ENCODE assay signal across 12 cellular contexts in genomic region chr10:102783541-102783930, GRCh38. TPM values are rescaled to one million over a fixed set of nuclear protein-coding genes. Genes with fewer than 3 reads are reported as not detected.
DNase-seq lines count a peak whose midpoint lies in the region; ATAC-seq and TF ChIP-seq lines count a peak whose summit lies in the region.
"Had no signal": no experiment of that assay in that cellular context is flagged by ENCODE, and none has a peak within 500 bp of the region (broad histone marks: within the 10 kb centered on the region; RNA-seq: fewer than 3 reads in every experiment).

No MANE protein-coding gene starts in this region.

- H3K27me3 ChIP-seq in MG63 = no peaks in the 10 kb centered on the region

- H3K9me3 Mint-ChIP-seq in natural killer cell = no peaks in the 10 kb centered on the region
- H3K9me3 Mint-ChIP-seq in natural killer cell treated with Interleukin-12 subunit alpha and Interleukin-12 subunit beta and Interleukin-15 and Interleukin-18, amount 100 ng/mL, for 72 hours = no peaks in the 10 kb centered on the region
- H3K9me3 Mint-ChIP-seq in osteocyte (ENCODE audit: unreplicated experiment) = no peaks in the 10 kb centered on the region
- H3K9me3 Mint-ChIP-seq in activated CD4-positive, alpha-beta memory T cell treated with anti-CD3 and anti-CD28 coated beads for 36 hours = no peaks in the 10 kb centered on the region
- H3K9me3 Mint-ChIP-seq: activated T-helper 2 cell treated with anti-CD3 and anti-CD28 coated beads, Interferon-gamma antibody, Interleukin-2, Interleukin-4, amounts not matched to agents 10 μg/mL and 5 μg/mL and 100 μg/mL, durations not matched to agents 14 hours and 24 hours and 36 hours had no signal

- H3K36me3 Mint-ChIP-seq in natural killer cell (no peaks in the 10 kb centered on the region), osteocyte (ENCODE audit: unreplicated experiment) (peaks cover 6% of the 10 kb centered on the region)
- no peaks in the 10 kb centered on the region for H3K36me3 Mint-ChIP-seq in natural killer cell treated with Interleukin-12 subunit alpha and Interleukin-12 subunit beta and Interleukin-15 and Interleukin-18, amount 100 ng/mL, for 72 hours
- peaks cover 8% of the 10 kb centered on the region for H3K36me3 Mint-ChIP-seq in activated CD4-positive, alpha-beta memory T cell treated with anti-CD3 and anti-CD28 coated beads for 36 hours

- POLR2A ChIA-PET in activated CD4-positive, alpha-beta memory T cell treated with anti-CD3 and anti-CD28 coated beads for 36 hours (lab: Charles Lee) = no interaction called here

- no peaks in the 10 kb centered on the region for H3K9me3 ChIP-seq in MG63

- H3K4me1 Mint-ChIP-seq in natural killer cell (peaks cover 66 to 67% of the 10 kb centered on the region in 2 donors), osteocyte (ENCODE audit: unreplicated experiment) (peaks cover 72% of the 10 kb centered on the region)
- H3K4me1 Mint-ChIP-seq in natural killer cell treated with Interleukin-12 subunit alpha and Interleukin-12 subunit beta and Interleukin-15 and Interleukin-18, amount 100 ng/mL, for 72 hours (ENCODE audit: low read depth in 2 of 2) = peaks cover 57 to 58% of the 10 kb centered on the region in 2 donors
- peaks cover 33% of the 10 kb centered on the region for H3K4me1 Mint-ChIP-seq in activated CD4-positive, alpha-beta memory T cell treated with anti-CD3 and anti-CD28 coated beads for 36 hours (ENCODE audit: low read depth)

- H3K27me3 Mint-ChIP-seq in natural killer cell (ENCODE audit: low read depth in 2 of 2) = no peaks in the 10 kb centered on the region
- H3K27me3 Mint-ChIP-seq in natural killer cell treated with Interleukin-12 subunit alpha and Interleukin-12 subunit beta and Interleukin-15 and Interleukin-18, amount 100 ng/mL, for 72 hours = no peaks in the 10 kb centered on the region
- H3K27me3 Mint-ChIP-seq in osteocyte (ENCODE audit: unreplicated experiment) = no peaks in the 10 kb centered on the region
- H3K27me3 Mint-ChIP-seq in activated CD4-positive, alpha-beta memory T cell treated with anti-CD3 and anti-CD28 coated beads for 36 hours = no peaks in the 10 kb centered on the region

- ATAC-seq in natural killer cell = no peak
- ATAC-seq in natural killer cell treated with Interleukin-12 subunit alpha and Interleukin-12 subunit beta and Interleukin-15 and Interleukin-18, amount 100 ng/mL, for 72 hours = no peak
- ATAC-seq in Right ventricle myocardium superior (ENCODE audit: poor library complexity) = peak; percentile 16

- no peaks in the 10 kb centered on the region for H3K36me3 ChIP-seq in MG63

- H3K27ac Mint-ChIP-seq in natural killer cell (peak overlapping the region; percentile 77 to 86), osteocyte (ENCODE audit: unreplicated experiment) (peak overlapping the region; percentile 96)
- peak overlapping the region in 1 of 2 donors; percentile 35 for H3K27ac Mint-ChIP-seq in natural killer cell treated with Interleukin-12 subunit alpha and Interleukin-12 subunit beta and Interleukin-15 and Interleukin-18, amount 100 ng/mL, for 72 hours
- no peak overlapping the region for H3K27ac Mint-ChIP-seq in activated CD4-positive, alpha-beta memory T cell treated with anti-CD3 and anti-CD28 coated beads for 36 hours
- H3K27ac Mint-ChIP-seq: activated T-helper 2 cell treated with anti-CD3 and anti-CD28 coated beads, Interferon-gamma antibody, Interleukin-2, Interleukin-4, amounts not matched to agents 10 μg/mL and 5 μg/mL and 100 μg/mL, durations not matched to agents 14 hours and 24 hours and 36 hours had no signal

- CTCF ChIA-PET in activated CD4-positive, alpha-beta memory T cell treated with anti-CD3 and anti-CD28 coated beads for 36 hours (lab: Charles Lee) = no interaction called here

- no peak overlapping the region for H3K4me3 ChIP-seq in MG63

- DNase-seq in natural killer cell = no peak
- no peak for DNase-seq in natural killer cell treated with Interleukin-12 subunit alpha and Interleukin-12 subunit beta and Interleukin-15 and Interleukin-18, amount 100 ng/mL, for 72 hours (ENCODE audit: low spot score)
- no peak for DNase-seq in Right ventricle myocardium superior
- DNase-seq in osteocyte (ENCODE audit: extremely low spot score, unreplicated experiment) = no peak
- no peak for DNase-seq in activated CD4-positive, alpha-beta memory T cell treated with anti-CD3 and anti-CD28 coated beads for 36 hours
- no peak for DNase-seq in MG63
- DNase-seq in NCI-H1092 treated with DMSO at 0.1 percent for 48 hours (lab: John Stamatoyannopoulos, UW) = no peak
- no peak for DNase-seq in activated naive CD4-positive, alpha-beta T cell treated with anti-CD3 and anti-CD28 coated beads, Interleukin-2, amount 50 U/mL, for 16 hours
- DNase-seq: HCEC 1CT; stimulated activated CD4-positive, alpha-beta T cell treated with anti-CD3 and anti-CD28 coated beads, Interleukin-1b, Interleukin-23, amount 100 ng/mL, for 48 hours had no signal

- H3K4me3 Mint-ChIP-seq in natural killer cell = no peak overlapping the region
- H3K4me3 Mint-ChIP-seq in natural killer cell treated with Interleukin-12 subunit alpha and Interleukin-12 subunit beta and Interleukin-15 and Interleukin-18, amount 100 ng/mL, for 72 hours = no peak overlapping the region
- H3K4me3 Mint-ChIP-seq in osteocyte (ENCODE audit: unreplicated experiment) = no peak overlapping the region
- no peak overlapping the region for H3K4me3 Mint-ChIP-seq in activated CD4-positive, alpha-beta memory T cell treated with anti-CD3 and anti-CD28 coated beads for 36 hours

- intact Hi-C loops in natural killer cell (cut with micrococcal nuclease) = no loop called here
- intact Hi-C loops in Right ventricle myocardium superior (cut with DNase I) = no loop called here
- intact Hi-C loops in activated CD4-positive, alpha-beta memory T cell treated with anti-CD3 and anti-CD28 coated beads for 36 hours (cut with micrococcal nuclease) = no loop called here

- TF ChIP-seq CTCF in natural killer cell (IDR thresholded peaks at IDR 0.05) = no peak
- TF ChIP-seq CTCF in osteocyte (IDR thresholded peaks at IDR 0.05) = no peak

RNA-seq across cellular contexts. Expression of gene WBP1L, which starts 39.8 kb away (rescaled TPM):
- total RNA-seq in natural killer cell (10 to 100 TPM; 34.6 to 48.4 (median 47.9) TPM), Right ventricle myocardium superior (19.7 TPM), osteocyte (66.7 and 68.7 TPM in 2 replicates)
- total RNA-seq in natural killer cell treated with Interleukin-12 subunit alpha and Interleukin-12 subunit beta and Interleukin-15 and Interleukin-18, amount 100 ng/mL, for 72 hours = 10 to 100 TPM; 21.0 to 33.1 TPM
- total RNA-seq in activated CD4-positive, alpha-beta memory T cell treated with anti-CD3 and anti-CD28 coated beads for 36 hours = 10 to 100 TPM; 14.6 to 15.9 TPM
- total RNA-seq in MG63 (2014; rRNA removed; shearing (Covaris generic); ENCODE audit: low replicate concordance) = 8.3 and 10.9 TPM in 2 replicates

RNA-seq across cellular contexts. Expression of gene CYP17A1, which starts 53.7 kb away (rescaled TPM):
- not detected for total RNA-seq in natural killer cell
- not detected for total RNA-seq in natural killer cell treated with Interleukin-12 subunit alpha and Interleukin-12 subunit beta and Interleukin-15 and Interleukin-18, amount 100 ng/mL, for 72 hours
- total RNA-seq in Right ventricle myocardium superior = not detected
- total RNA-seq in osteocyte = not detected in 2 replicates
- total RNA-seq in activated CD4-positive, alpha-beta memory T cell treated with anti-CD3 and anti-CD28 coated beads for 36 hours = not detected
- not detected in 2 replicates for total RNA-seq in MG63 (2014; rRNA removed; shearing (Covaris generic); ENCODE audit: low replicate concordance)
- total RNA-seq: A673; activated T-helper 2 cell treated with anti-CD3 and anti-CD28 coated beads, Interferon-gamma antibody, Interleukin-2, Interleukin-4, amounts not matched to agents 10 μg/mL and 5 μg/mL and 100 μg/mL, durations not matched to agents 14 hours and 24 hours and 36 hours had no signal
